ENCODE assay signal across 23 cellular contexts in genomic region chr9:112157961-112158360, GRCh38. TPM values are rescaled to one million over a fixed set of nuclear protein-coding genes. Genes with fewer than 3 reads are reported as not detected.
DNase-seq lines count a peak whose midpoint lies in the region; ATAC-seq, FAIRE-seq and TF ChIP-seq lines count a peak whose summit lies in the region.
"Had no signal": no experiment of that assay in that cellular context is flagged by ENCODE, and none has a peak within 500 bp of the region (broad histone marks: within the 10 kb centered on the region; RNA-seq: fewer than 3 reads in every experiment).

No MANE protein-coding gene starts in this region.

- 0 out of 2 replicates have a peak, but pooled peaks cover 5% of the 10 kb centered on the region for H4K20me1 ChIP-seq in K562 (replicated peaks; ENCODE audit: control insufficient read depth, insufficient read depth, low read length)
- H4K20me1 ChIP-seq: BLaER1 had no signal

- no peak overlapping the region for H3K4me2 ChIP-seq in K562 (ENCODE audit: insufficient read depth, low read length)
- H3K4me2 ChIP-seq: BLaER1 had no signal

- H3K36me3 ChIP-seq in heart right ventricle (peaks cover 0 to 25% (median 0%) of the 10 kb centered on the region in 9 donors), K562 (ENCODE audit: control insufficient read depth, insufficient read depth, low read length) (peaks cover 74% of the 10 kb centered on the region)
- H3K36me3 ChIP-seq: HAP-1 had no signal

- H3K9me3 ChIP-seq in right cardiac atrium (ENCODE audit: control insufficient read depth, low read length): no peaks in the 10 kb centered on the region
- no peaks in the 10 kb centered on the region for H3K9me3 ChIP-seq in heart right ventricle
- H3K9me3 ChIP-seq in K562 (replicated peaks; ENCODE audit: control insufficient read depth, insufficient read depth, low read depth, low read length): no peaks in the 10 kb centered on the region
- H3K9me3 ChIP-seq: BLaER1, Caco-2, HAP-1 had no signal

- TF ChIP-seq EP300 in K562 (IDR thresholded peaks at IDR 0.05; ENCODE audit: low read length): no peak

- FAIRE-seq in K562 (lab: Jason Lieb, UNC): no peak
- FAIRE-seq: A204.1, GM12891, GM18507 had no signal

- H3K4me3 ChIP-seq in right cardiac atrium (ENCODE audit: low read length): no peak overlapping the region
- H3K4me3 ChIP-seq in heart right ventricle: no peak overlapping the region
- H3K4me3 ChIP-seq in K562: no peak overlapping the region
- H3K4me3 ChIP-seq: BLaER1, HAP-1 had no signal

- peak; percentile 4 for DNase-seq in DMS 273 (lab: John Stamatoyannopoulos, UW; ENCODE audit: unreplicated experiment)
- no peak for DNase-seq in DMS 273 treated with DMSO at 0.1 percent for 48 hours (lab: John Stamatoyannopoulos, UW)
- no peak for DNase-seq in right cardiac atrium
- no peak for DNase-seq in heart right ventricle
- DNase-seq in K562 (ENCODE audit: extremely low read depth in 1 of 4, low spot score in 3 of 4): no peak
- no peak for DNase-seq in sciatic nerve (ENCODE audit: low spot score)
- no peak for DNase-seq in T-helper 9 cell
- DNase-seq: Caco-2; CD4-positive, CD25-positive, alpha-beta regulatory T cell; CD8-positive, alpha-beta T cell; DMS53; DMS79 treated with DMSO at 0.1 percent for 48 hours; GF-D8; GOT3; HFFc6 had no signal

- intact Hi-C loops in right cardiac atrium (cut with DNase I): no loop called here
- intact Hi-C loops in heart right ventricle (cut with DNase I): no loop called here
- intact Hi-C loops in K562 (cut with micrococcal nuclease): no loop called here
- intact Hi-C loops in sciatic nerve (cut with DNase I): no loop called here

- in situ Hi-C loops in K562 (cut with MboI): no loop called here

- BruUV-seq in K562 (replicated peaks; lab: Mats Ljungman, UMichigan): no TSS peak

- TF ChIP-seq CTCF in heart right ventricle (IDR thresholded peaks at IDR 0.05): no peak
- no peak for TF ChIP-seq CTCF in K562 (IDR thresholded peaks at IDR 0.05 in 2 of 3, conservative IDR thresholded peaks at IDR 0.05 in 1 of 3; ENCODE audit: insufficient read depth in 2 of 3, low read depth in 1 of 3, low read length in 3 of 3)

- TF ChIP-seq RAD21 in K562 (CRISPR knock-in tag; conservative IDR thresholded peaks at IDR 0.05 in 1 of 2, IDR thresholded peaks at IDR 0.05 in 1 of 2): no peak

- H3K27ac ChIP-seq in right cardiac atrium (ENCODE audit: low read length) (peak overlapping the region; percentile 37), heart right ventricle (peak overlapping the region in 1 of 10 donors; percentile 27), K562 (ENCODE audit: extremely low read depth, low read depth, low read length) (no peak overlapping the region)
- H3K27ac ChIP-seq: 22Rv1, BLaER1, C4-2B had no signal

- CTCF ChIA-PET in K562 (lab: Yijun Ruan, JAX; ENCODE audit: low intra/inter-chr PET ratio): no interaction called here

- no peak overlapping the region; a peak in 1 of 4 replicates for H3K9ac ChIP-seq in K562 (ENCODE audit: insufficient read depth in 1 of 2, low read depth in 2 of 2, low read length in 2 of 2)
- H3K9ac ChIP-seq: BLaER1 had no signal

- POLR2A ChIA-PET in K562 (lab: Yijun Ruan, JAX): interaction anchor here (1.0 to 1.7 kb wide), 2 partner anchors 23 to 27 kb away, joined by 3 to 6 read pairs; no protein-coding TSS in a partner anchor

- H3K9me1 ChIP-seq in K562 (ENCODE audit: control insufficient read depth, insufficient read depth, low read length): peaks cover 8% of the 10 kb centered on the region

- no peak for ATAC-seq in right cardiac atrium
- ATAC-seq in heart right ventricle: no peak
- ATAC-seq in K562: no peak
- ATAC-seq in sciatic nerve: peak; percentile 59
- ATAC-seq in GM21447 (IDR thresholded peaks at IDR 0.05; ENCODE audit: unreplicated experiment): no peak
- ATAC-seq: CD8-positive, alpha-beta T cell had no signal

- no peak overlapping the region for H2AFZ ChIP-seq in K562 (ENCODE audit: low read depth, low read length)

- no peaks in the 10 kb centered on the region for H3K4me1 ChIP-seq in right cardiac atrium (ENCODE audit: control insufficient read depth, insufficient read depth, low read length)
- H3K4me1 ChIP-seq in heart right ventricle: peaks cover 0 to 10% (median 0%) of the 10 kb centered on the region in 9 donors
- peaks cover 0 to 4% of the 10 kb centered on the region in 2 experiments; a peak in 2 of 5 replicates for H3K4me1 ChIP-seq in K562 (replicated peaks in 1 of 2; ENCODE audit: control insufficient read depth in 2 of 2, insufficient read depth in 2 of 2, low read length in 2 of 2)
- H3K4me1 ChIP-seq: HAP-1 had no signal

- 79% methylated on average over 5 of the region's 5 CpGs for WGBS in right cardiac atrium
- 89 to 96% methylated on average over 5 of the region's 5 CpGs for WGBS in heart right ventricle, 2 donors
- WGBS in K562 (ENCODE audit: insufficient coverage, low coverage, missing lambda C conversion rate): 95% methylated on average over 5 of the region's 5 CpGs

- H3K27me3 ChIP-seq in right cardiac atrium (ENCODE audit: control insufficient read depth, insufficient read depth) (no peaks in the 10 kb centered on the region), heart right ventricle (no peaks in the 10 kb centered on the region), K562 (ENCODE audit: control insufficient read depth in 2 of 2, insufficient read depth in 2 of 2, low read length in 2 of 2) (no peaks in the 10 kb centered on the region)
- H3K27me3 ChIP-seq: BLaER1 had no signal

- H3K79me2 ChIP-seq in K562 (ENCODE audit: control insufficient read depth, insufficient read depth, low read length): peaks cover 64% of the 10 kb centered on the region

- TF ChIP-seq POLR2A in K562 (conservative IDR thresholded peaks at IDR 0.05): 0 out of 2 replicates have a peak, but pooled peaks have one; percentile 27

TF ChIP-seq in K562, 482 proteins besides CTCF, POLR2A, EP300 and RAD21:
- TF ChIP-seq ZNF184 (CRISPR knock-in tag; IDR thresholded peaks at IDR 0.05) (no peak), TAF15 (IDR thresholded peaks at IDR 0.05; ENCODE audit: low read depth, low read length) (no peak)
- TF ChIP-seq, protein P1, sequence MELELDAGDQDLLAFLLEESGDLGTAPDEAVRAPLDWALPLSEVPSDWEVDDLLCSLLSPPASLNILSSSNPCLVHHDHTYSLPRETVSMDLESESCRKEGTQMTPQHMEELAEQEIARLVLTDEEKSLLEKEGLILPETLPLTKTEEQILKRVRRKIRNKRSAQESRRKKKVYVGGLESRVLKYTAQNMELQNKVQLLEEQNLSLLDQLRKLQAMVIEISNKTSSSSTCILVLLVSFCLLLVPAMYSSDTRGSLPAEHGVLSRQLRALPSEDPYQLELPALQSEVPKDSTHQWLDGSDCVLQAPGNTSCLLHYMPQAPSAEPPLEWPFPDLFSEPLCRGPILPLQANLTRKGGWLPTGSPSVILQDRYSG (tag; conservative IDR thresholded peaks at IDR 0.05; ENCODE audit: low read depth): no peak

RNA-seq across cellular contexts. Expression of gene SUSD1, which starts 17.1 kb away (rescaled TPM):
- total RNA-seq in right cardiac atrium (10 to 100 TPM in 2 of 4 donors, 1 to 10 TPM in 2; 8.1 to 13.3 (median 10.0) TPM), heart right ventricle (10 to 100 TPM in 1 of 10 donors, 1 to 10 TPM in 9; 2.2 to 14.7 (median 4.7) TPM), K562 (2014; rRNA removed) (27.8 and 35.6 TPM in 2 replicates), K562 (2014; rRNA removed; fragmentation: Illumina TruSeq; extraction: Trizol) (36.1 and 38.2 TPM in 2 replicates), K562 (2015; rRNA removed; fragmentation: Illumina TruSeq; extraction: Trizol) (35.2 and 37.3 TPM in 2 replicates), K562 (2021) (37.4 and 40.4 TPM in 2 replicates), sciatic nerve (12.8 TPM)
- polyA plus RNA-seq in right cardiac atrium (4.5 TPM), heart right ventricle (1 to 10 TPM; 1.5 to 2.4 TPM), K562 (2011; rRNA removed) (38.0 and 44.4 TPM in 2 replicates), K562 (2014; fragmentation: Illumina TruSeq; extraction: Trizol) (30.1 and 36.1 TPM in 2 replicates), K562 (2014; fragmentation: Nextera tagmentation; extraction: Ambion mirVana) (10 to 100 TPM; 10.9 to 11.9 TPM), K562 (2014; rRNA removed) (21.9 and 31.0 TPM in 2 replicates)
- 117 and 175 TPM in 2 replicates for total RNA-seq in K562 (2011; cell fraction: chromatin; rRNA removed; ENCODE audit: low replicate concordance)
- total RNA-seq in K562 (2011; cell fraction: nucleolus; rRNA removed): 81.5 and 91.5 TPM in 2 replicates
- total RNA-seq in K562 (2011; cell fraction: nucleoplasm; rRNA removed): 112 and 122 TPM in 2 replicates
- polyA plus RNA-seq in K562 (2011; cell fraction: cytosol; rRNA removed): 25.2 and 36.0 TPM in 2 replicates
- 36.6 and 39.7 TPM in 2 replicates for polyA plus RNA-seq in K562 (2011; cell fraction: nucleus; rRNA removed)
- 23.3 and 26.8 TPM in 2 replicates for polyA plus RNA-seq in K562 (2012)
- polyA minus RNA-seq in K562 (2011; rRNA and poly(A)+ RNA removed): 91.5 and 92.3 TPM in 2 replicates
- polyA minus RNA-seq in K562 (2011; cell fraction: cytosol; rRNA and poly(A)+ RNA removed): 38.1 and 39.9 TPM in 2 replicates
- polyA minus RNA-seq in K562 (2011; cell fraction: nucleus; rRNA and poly(A)+ RNA removed): 36.2 and 58.4 TPM in 2 replicates
